ENCODE assay signal across 10 cellular contexts in genomic region chr3:13023251-13024055, GRCh38. TPM values are rescaled to one million over a fixed set of nuclear protein-coding genes. Genes with fewer than 3 reads are reported as not detected.
A peak's percentile ranks its signal among the peaks of the same experiment; 100 is the strongest.
DNase-seq lines count a peak whose midpoint lies in the region; ATAC-seq, FAIRE-seq and TF ChIP-seq lines count a peak whose summit lies in the region.
"Had no signal": no experiment of that assay in that cellular context is flagged by ENCODE, and none has a peak within 500 bp of the region (broad histone marks: within the 10 kb centered on the region; RNA-seq: fewer than 3 reads in every experiment).

No MANE protein-coding gene starts in this region.

- H3K9me3 Mint-ChIP-seq in activated CD4-positive, alpha-beta T cell treated with anti-CD3 and anti-CD28 coated beads, Interleukin-2, amount 10 ng/mL, durations not matched to agents 24 days and 14 days: peaks cover 5% of the 10 kb centered on the region
- H3K9me3 Mint-ChIP-seq: mesothelial cell of epicardium had no signal

- ATAC-seq in HG02981 (IDR thresholded peaks at IDR 0.05; ENCODE audit: unreplicated experiment) (peak; percentile 25), GM12878 (peak; percentile 24), gastrocnemius medialis (no peak), left lobe of liver (no peak), HG02623 (IDR thresholded peaks at IDR 0.05; ENCODE audit: unreplicated experiment) (no peak)

- H3K36me3 ChIP-seq in GM12878 (ENCODE audit: control insufficient read depth in 2 of 2, insufficient read depth in 2 of 2, low read length in 1 of 2) (no peaks in the 10 kb centered on the region), gastrocnemius medialis (no peaks in the 10 kb centered on the region), H7 (replicated peaks; ENCODE audit: control insufficient read depth, insufficient read depth, low read length) (no peaks in the 10 kb centered on the region)

- H2AFZ ChIP-seq in GM12878 (ENCODE audit: control insufficient read depth, low read depth, low read length): no peak overlapping the region

- TF ChIP-seq RAD21 in GM12878 (IDR thresholded peaks at IDR 0.05; ENCODE audit: insufficient read depth, low read depth, low read length): no peak

- RAD21 ChIA-PET in GM12878 (lab: Charles Lee; ENCODE audit: unreplicated experiment): interaction anchor here (0.9 to 6.5 kb wide), 9 partner anchors 11 to 395 kb away, joined by 3 to 89 read pairs (median 10); no protein-coding TSS in a partner anchor

- peaks cover 10% of the 10 kb centered on the region for H3K4me1 Mint-ChIP-seq in activated CD4-positive, alpha-beta T cell treated with anti-CD3 and anti-CD28 coated beads, Interleukin-2, amount 10 ng/mL, durations not matched to agents 24 days and 14 days

- peak; percentile 55 to 66; a peak in 3 of 4 replicates for TF ChIP-seq EP300 in GM12878 (IDR thresholded peaks at IDR 0.05; ENCODE audit: borderline replicate concordance in 1 of 2, control insufficient read depth in 1 of 2, low read depth in 2 of 2, low read length in 2 of 2)

- intact Hi-C loops in GM12878 (cut with micrococcal nuclease; ENCODE audit: unreplicated experiment) (no loop called here), gastrocnemius medialis (cut with DNase I; ENCODE audit: low total_unique reads) (no loop called here)
- intact Hi-C loops in activated CD4-positive, alpha-beta T cell treated with anti-CD3 and anti-CD28 coated beads, Interleukin-2, amount 10 ng/mL, durations not matched to agents 24 days and 14 days (cut with micrococcal nuclease): no loop called here

- H3K4me3 Mint-ChIP-seq in activated CD4-positive, alpha-beta T cell treated with anti-CD3 and anti-CD28 coated beads, Interleukin-2, amount 10 ng/mL, durations not matched to agents 24 days and 14 days: no peak overlapping the region
- H3K4me3 Mint-ChIP-seq: mesothelial cell of epicardium had no signal

- H4K20me1 ChIP-seq in GM12878 (ENCODE audit: control insufficient read depth, insufficient read depth): no peaks in the 10 kb centered on the region

- no peaks in the 10 kb centered on the region for H3K9me3 ChIP-seq in GM12878 (replicated peaks; ENCODE audit: control insufficient read depth, insufficient read depth, low read length)
- no peaks in the 10 kb centered on the region for H3K9me3 ChIP-seq in gastrocnemius medialis

- TF ChIP-seq POLR2A in GM12878 (IDR thresholded peaks at IDR 0.05; ENCODE audit: low read depth, low read length) (no peak), gastrocnemius medialis (IDR thresholded peaks at IDR 0.05) (no peak)

- POLR2A ChIA-PET in GM12878 (lab: Charles Lee): interaction anchor here (0.8 to 7.1 kb wide), 11 partner anchors 12 to 62 kb away, joined by 3 to 170 read pairs (median 6); no protein-coding TSS in a partner anchor

- H3K27me3 Mint-ChIP-seq in activated CD4-positive, alpha-beta T cell treated with anti-CD3 and anti-CD28 coated beads, Interleukin-2, amount 10 ng/mL, durations not matched to agents 24 days and 14 days: no peaks in the 10 kb centered on the region

- H3K4me2 ChIP-seq in GM12878 (ENCODE audit: control insufficient read depth, insufficient read depth): peak overlapping the region; percentile 93

- DNase-seq in ELR (ENCODE audit: low read depth): peak; percentile 33
- DNase-seq in GM12878 (ENCODE audit: low read depth, low spot score): no peak
- DNase-seq in gastrocnemius medialis: no peak
- no peak for DNase-seq in left lobe of liver (ENCODE audit: low spot score)
- no peak for DNase-seq in activated CD4-positive, alpha-beta T cell treated with anti-CD3 and anti-CD28 coated beads, Interleukin-2, amount 10 ng/mL, durations not matched to agents 24 days and 14 days
- no peak for DNase-seq in H7
- DNase-seq: NK-92 treated with Interleukin-12 subunit alpha and Interleukin-12 subunit beta, amount 100 ng/mL, for 24 hours had no signal

- peaks cover 44% of the 10 kb centered on the region for H3K79me2 ChIP-seq in GM12878 (ENCODE audit: control insufficient read depth, insufficient read depth, low read length)

- no peaks in the 10 kb centered on the region for H3K27me3 ChIP-seq in GM12878 (replicated peaks in 1 of 2; ENCODE audit: control insufficient read depth in 2 of 2, insufficient read depth in 2 of 2, low read length in 1 of 2)
- H3K27me3 ChIP-seq in gastrocnemius medialis: no peaks in the 10 kb centered on the region
- no peaks in the 10 kb centered on the region for H3K27me3 ChIP-seq in H7 (ENCODE audit: control insufficient read depth, insufficient read depth, low read length)

- peaks cover 24% of the 10 kb centered on the region for H3K4me1 ChIP-seq in GM12878 (ENCODE audit: control insufficient read depth, insufficient read depth, low read length)
- peaks cover 32 to 46% of the 10 kb centered on the region in 2 donors for H3K4me1 ChIP-seq in gastrocnemius medialis

- H3K4me3 ChIP-seq in GM12878 (no peak overlapping the region; the same call in 1 of the 2 replicates), gastrocnemius medialis (no peak overlapping the region), H7 (ENCODE audit: insufficient read depth, low read depth, low read length) (no peak overlapping the region)

- no peak for FAIRE-seq in GM12878 (lab: Jason Lieb, UNC)

- TF ChIP-seq CTCF in GM12878 (IDR thresholded peaks at IDR 0.05 in 2 of 3, conservative IDR thresholded peaks at IDR 0.05 in 1 of 3; ENCODE audit: control insufficient read depth in 2 of 3, extremely low read depth in 1 of 3, insufficient read depth in 1 of 3, low read depth in 3 of 3, low read length in 3 of 3) (no peak), gastrocnemius medialis (IDR thresholded peaks at IDR 0.05 in 4 of 5, conservative IDR thresholded peaks at IDR 0.05 in 1 of 5) (no peak)

- H3K27ac Mint-ChIP-seq in activated CD4-positive, alpha-beta T cell treated with anti-CD3 and anti-CD28 coated beads, Interleukin-2, amount 10 ng/mL, durations not matched to agents 24 days and 14 days: no peak overlapping the region

- H3K27ac ChIP-seq in GM12878 (ENCODE audit: control insufficient read depth, insufficient read depth) (peak overlapping the region; percentile 99), gastrocnemius medialis (peak overlapping the region; percentile 52 to 68 (median 59))

- CTCF ChIA-PET in GM12878 (lab: Yijun Ruan, JAX): interaction anchor here (1.4 to 4.1 kb wide), 6 partner anchors 12 to 156 kb away, joined by 3 to 20 read pairs (median 12); no protein-coding TSS in a partner anchor

- SMC1A ChIA-PET in GM12878 (lab: Charles Lee; ENCODE audit: uncharacterized antibody, unreplicated experiment): interaction anchor here (0.6 to 6.7 kb wide), 11 partner anchors 7 to 1396 kb away, joined by 3 to 123 read pairs (median 5); no protein-coding TSS in a partner anchor

- no TSS peak for BruUV-seq in GM12878 (replicated peaks; lab: Mats Ljungman, UMichigan)

- H3K9ac ChIP-seq in GM12878 (ENCODE audit: control insufficient read depth, insufficient read depth, low read length): no peak overlapping the region; the same call in 1 of the 2 replicates

- H3K36me3 Mint-ChIP-seq in activated CD4-positive, alpha-beta T cell treated with anti-CD3 and anti-CD28 coated beads, Interleukin-2, amount 10 ng/mL, durations not matched to agents 24 days and 14 days (ENCODE audit: low read depth): no peaks in the 10 kb centered on the region
- H3K36me3 Mint-ChIP-seq: mesothelial cell of epicardium had no signal

- in situ Hi-C loops in GM12878 (cut with MboI): no loop called here
- in situ Hi-C loops in gastrocnemius medialis (cut with MboI; ENCODE audit: low sequenced_read_pairs in 4 of 4): no loop called here

- 62% methylated on average over 5 of the region's 5 CpGs for WGBS in GM12878 (ENCODE audit: insufficient coverage, insufficient replicate concordance, low lambda C conversion rate, missing lambda C conversion rate)

RNA-seq across cellular contexts. Expression of gene IQSEC1, which starts 49.8 kb away (rescaled TPM):
- total RNA-seq in GM12878 (2013; cell fraction: nucleolus; rRNA removed): 241 and 274 TPM in 2 replicates
- total RNA-seq in GM12878 (2014; rRNA removed): 13.8 and 16.3 TPM in 2 replicates
- 6.4 TPM in 2 replicates for total RNA-seq in GM12878 (2014; rRNA removed; fragmentation: Illumina TruSeq; extraction: Trizol)
- total RNA-seq in GM12878 (2021): 48.6 and 55.2 TPM in 2 replicates
- polyA plus RNA-seq in GM12878 (2011; ENCODE audit: low read depth): 8.1 TPM
- polyA plus RNA-seq in GM12878 (2011; rRNA removed): 4.2 and 6.7 TPM in 2 replicates
- 6.3 and 8.5 TPM in 2 replicates for polyA plus RNA-seq in GM12878 (2011; cell fraction: cytosol; rRNA removed)
- 45.6 and 48.9 TPM in 2 replicates for polyA plus RNA-seq in GM12878 (2011; cell fraction: nucleus; rRNA removed)
- polyA plus RNA-seq in GM12878 (2012): 17.9 and 26.7 TPM in 2 replicates
- polyA plus RNA-seq in GM12878 (2014; fragmentation: Illumina TruSeq; extraction: Trizol): 10.2 and 15.1 TPM in 2 replicates
- 1 to 10 TPM in 1 of 2 experiments, under 1 TPM in 1; 0.92 to 2.0 TPM for polyA plus RNA-seq in GM12878 (2014; fragmentation: Nextera tagmentation; extraction: Ambion mirVana)
- 17.9 and 23.3 TPM in 2 replicates for polyA plus RNA-seq in GM12878 (2014; rRNA removed)
- polyA plus RNA-seq in GM12878 (2016; fragmentation: Nextera tagmentation; extraction: Ambion mirVana): 1 to 10 TPM; 8.1 to 9.0 TPM
- polyA minus RNA-seq in GM12878 (2011; rRNA and poly(A)+ RNA removed): 14.2 and 22.2 TPM in 2 replicates
- 11.4 and 16.2 TPM in 2 replicates for polyA minus RNA-seq in GM12878 (2011; cell fraction: cytosol; rRNA and poly(A)+ RNA removed)
- polyA minus RNA-seq in GM12878 (2011; cell fraction: nucleus; rRNA and poly(A)+ RNA removed): 53.2 and 58.7 TPM in 2 replicates
- 10 to 100 TPM; 15.2 to 31.3 (median 28.0) TPM for total RNA-seq in gastrocnemius medialis
- total RNA-seq in left lobe of liver: 58.7 TPM
- total RNA-seq in activated CD4-positive, alpha-beta T cell treated with anti-CD3 and anti-CD28 coated beads, Interleukin-2, amount 10 ng/mL, durations not matched to agents 24 days and 14 days: 22.5 TPM in 2 replicates
- 13.5 and 22.5 TPM in 2 replicates for total RNA-seq in H7 (2014; rRNA removed; shearing (Covaris generic))

Comparison
In these comparisons a context has a peak if more than half of its experiments do, and no peak if none do; other contexts are left out.
1. ATAC-seq: peak in HG02981 (single experiment) and GM12878 (single experiment); none in gastrocnemius medialis (0 of 2), left lobe of liver (single experiment) and HG02623 (single experiment).